Comparison of ENCODE assay signal across 8 cellular contexts in the genomic region with DNA sequence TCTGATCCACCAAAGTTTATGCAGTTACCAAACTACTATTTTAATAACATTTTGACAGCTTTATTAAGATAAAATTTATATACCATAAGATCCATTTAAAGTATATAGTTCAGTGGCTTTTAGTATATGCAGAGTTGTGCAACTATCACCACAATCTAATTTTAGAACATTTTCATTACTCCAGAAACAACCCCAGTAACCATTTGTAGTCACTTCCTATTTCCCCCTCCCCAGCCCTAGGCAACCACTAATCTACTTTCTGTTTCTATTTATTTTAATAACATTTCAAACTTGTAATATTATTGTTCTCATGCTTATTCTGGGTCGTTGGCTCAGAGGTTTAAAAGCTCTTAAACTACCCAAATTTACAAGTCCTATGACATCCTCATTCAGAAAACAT. TPM values are rescaled to one million over a fixed set of nuclear protein-coding genes. Genes with fewer than 3 reads are reported as not detected.
DNase-seq lines count a peak whose midpoint lies in the region; ATAC-seq, FAIRE-seq and TF ChIP-seq lines count a peak whose summit lies in the region.

No MANE protein-coding gene starts in this region.

- peak; percentile 81 for ATAC-seq in GM21619 (IDR thresholded peaks at IDR 0.05; ENCODE audit: unreplicated experiment)

- no peaks in the 10 kb centered on the region; the same call in 1 of the 2 replicates for H3K36me3 ChIP-seq in KOPT-K1 (ENCODE audit: insufficient read depth, low read length)

- FAIRE-seq in GM12891 (lab: Jason Lieb, UNC): peak; percentile 71

- DNase-seq in GM12891 (ENCODE audit: insufficient read length, low spot score) (no peak), fibroblast of gingiva (ENCODE audit: low read depth) (peak; percentile 23), NCI-H1694 treated with DMSO at 0.1 percent for 48 hours (lab: John Stamatoyannopoulos, UW) (no peak), SW 1271 (lab: John Stamatoyannopoulos, UW) (no peak), activated gamma-delta T cell treated with Interleukin-2 at 50 U/mL for 16 hours (no peak), HK-2 (ENCODE audit: unreplicated experiment) (no peak)

- TF ChIP-seq POLR2A in GM12891 (IDR thresholded peaks at IDR 0.05; ENCODE audit: low read depth, low read length): no peak

- peak overlapping the region; percentile 32 for H3K27ac ChIP-seq in KOPT-K1 (ENCODE audit: low read depth, low read length, poor library complexity, severe bottlenecking)

- no peaks in the 10 kb centered on the region for H3K9me3 ChIP-seq in KOPT-K1 (ENCODE audit: insufficient read depth, low read length, poor library complexity, severe bottlenecking)

TF ChIP-seq in GM12891, 5 proteins besides CTCF, POLR2A, EP300 and RAD21:
- TF ChIP-seq POLR2AphosphoS5 (IDR thresholded peaks at IDR 0.05; ENCODE audit: low read depth, low read length) (no peak), SPI1 (IDR thresholded peaks at IDR 0.05; ENCODE audit: low read depth, low read length) (peak; percentile 66), TAF1 (IDR thresholded peaks at IDR 0.05; ENCODE audit: low read depth, low read length) (no peak), PAX5 (IDR thresholded peaks at IDR 0.05; ENCODE audit: insufficient read depth, low read length, severe bottlenecking) (no peak), POU2F2 (IDR thresholded peaks at IDR 0.05; ENCODE audit: low read depth, low read length) (no peak)

RNA-seq across cellular contexts. Expression of a gene that starts 18.3 kb away (rescaled TPM):
- 4.8 TPM for polyA plus RNA-seq in GM12891 (2012; ENCODE audit: low read depth, missing spikeins)
